8 cellular contexts compared by ENCODE assay signal in genomic region chr7:157612664-157613561, GRCh38.
DNase-seq lines count a peak whose midpoint lies in the region; ATAC-seq and TF ChIP-seq lines count a peak whose summit lies in the region.

No MANE protein-coding gene starts in this region.

- no peak overlapping the region for H3K27ac ChIP-seq in Karpas-422 (ENCODE audit: low read length)

- intact Hi-C loops in cardiac septum (cut with DNase I) = no loop called here

- TF ChIP-seq POLR2A in erythroblast (IDR thresholded peaks at IDR 0.05; ENCODE audit: low read length) = no peak

- H3K9me3 ChIP-seq in ES-I3 (ENCODE audit: control insufficient read depth, insufficient read depth, low read length) = no peaks in the 10 kb centered on the region
- no peaks in the 10 kb centered on the region for H3K9me3 ChIP-seq in Karpas-422 (ENCODE audit: low read length)

- no peak overlapping the region for H3K4me2 ChIP-seq in Karpas-422 (ENCODE audit: low read depth, low read length, poor library complexity, severe bottlenecking)

- H3K4me1 ChIP-seq in ES-I3 (ENCODE audit: insufficient read depth, low read length) (no peaks in the 10 kb centered on the region), Karpas-422 (ENCODE audit: low read length) (no peaks in the 10 kb centered on the region)

- no peaks in the 10 kb centered on the region for H3K9me2 ChIP-seq in Karpas-422 (replicated peaks; ENCODE audit: insufficient read depth, low read length)

- peak overlapping the region; percentile 22; the same call in 1 of the 2 replicates for H3K9ac ChIP-seq in ES-I3 (ENCODE audit: low read depth, low read length)
- H3K9ac ChIP-seq in Karpas-422 (ENCODE audit: low read length) = no peak overlapping the region

- DNase-seq in activated CD8-positive, alpha-beta memory T cell treated with anti-CD3 and anti-CD28 coated beads, Interleukin-2, amount 50 U/mL, for 48 hours = peak; percentile 72
- DNase-seq in cardiac septum (ENCODE audit: low spot score) = peak; percentile 72
- DNase-seq in stimulated activated CD4-positive, alpha-beta T cell treated with anti-CD3 and anti-CD28 coated beads, Interleukin-15, amount 100 ng/mL, for 48 hours (ENCODE audit: low read depth in 2 of 2) = peak; percentile 12 to 49
- no peak for DNase-seq in erythroblast (lab: John Stamatoyannopoulos, UW)
- no peak for DNase-seq in Karpas-422
- no peak for DNase-seq in NCI-H128 (lab: John Stamatoyannopoulos, UW; ENCODE audit: unreplicated experiment)

- H4K20me1 ChIP-seq in Karpas-422 (ENCODE audit: insufficient read depth, low read depth, low read length) = no peaks in the 10 kb centered on the region

- H3K4me3 ChIP-seq in Karpas-422 (ENCODE audit: low read length) = no peak overlapping the region

- no peaks in the 10 kb centered on the region for H3K79me2 ChIP-seq in Karpas-422 (ENCODE audit: low read length)

- H3K36me3 ChIP-seq in ES-I3 (ENCODE audit: insufficient read depth, low read length) = no peaks in the 10 kb centered on the region
- H3K36me3 ChIP-seq in Karpas-422 (ENCODE audit: insufficient read depth, low read length) = no peaks in the 10 kb centered on the region

- ATAC-seq in HG03432 (IDR thresholded peaks at IDR 0.05; ENCODE audit: unreplicated experiment) = peak; percentile 63

- H3K27me3 ChIP-seq in Karpas-422 (ENCODE audit: low read length) = no peaks in the 10 kb centered on the region

- no peak overlapping the region for H2AFZ ChIP-seq in Karpas-422 (ENCODE audit: low read length)

Comparison
In these comparisons a context has a peak if more than half of its experiments do, and no peak if none do; other contexts are left out.
1. DNase-seq: peak in activated CD8-positive, alpha-beta memory T cell treated with anti-CD3 and anti-CD28 coated beads, Interleukin-2, amount 50 U/mL, for 48 hours (single experiment), cardiac septum (single experiment) and stimulated activated CD4-positive, alpha-beta T cell treated with anti-CD3 and anti-CD28 coated beads, Interleukin-15, amount 100 ng/mL, for 48 hours (2 of 2); none in erythroblast (0 of 2), Karpas-422 (single experiment) and NCI-H128 (single experiment).